In genomic region chr6:104325341-104326172, GRCh38 we compare ENCODE assay signal across 8 cellular contexts.
DNase-seq lines count a peak whose midpoint lies in the region; ATAC-seq, FAIRE-seq and TF ChIP-seq lines count a peak whose summit lies in the region.

No MANE protein-coding gene starts in this region.

- H3K9me2 ChIP-seq in Loucy (replicated peaks; ENCODE audit: low read depth, low read length): no peaks in the 10 kb centered on the region

- H3K4me1 ChIP-seq in Loucy (ENCODE audit: insufficient read depth, low read length, poor library complexity, severe bottlenecking): no peaks in the 10 kb centered on the region
- no peaks in the 10 kb centered on the region for H3K4me1 ChIP-seq in kidney (ENCODE audit: control insufficient read depth in 1 of 2, insufficient read depth in 1 of 2, low read depth in 1 of 2, low read length in 2 of 2)
- H3K4me1 ChIP-seq in uterus: no peaks in the 10 kb centered on the region

- H4K20me1 ChIP-seq in Loucy (ENCODE audit: insufficient read depth, low read length, poor library complexity, severe bottlenecking): no peaks in the 10 kb centered on the region

- ATAC-seq in GM21576 (IDR thresholded peaks at IDR 0.05; ENCODE audit: unreplicated experiment) (no peak), GM21619 (IDR thresholded peaks at IDR 0.05; ENCODE audit: unreplicated experiment) (no peak)

- H3K9ac ChIP-seq in Loucy (ENCODE audit: low read depth, low read length, poor library complexity, severe bottlenecking) (no peak overlapping the region), kidney (ENCODE audit: low read length in 2 of 2) (no peak overlapping the region)

- H3K4me3 ChIP-seq in Loucy (ENCODE audit: low read length, poor library complexity, severe bottlenecking) (no peak overlapping the region), kidney (ENCODE audit: low read length in 2 of 2) (no peak overlapping the region), uterus (no peak overlapping the region)

- H3K27me3 ChIP-seq in Loucy (ENCODE audit: insufficient read depth, low read length, poor library complexity, severe bottlenecking): no peaks in the 10 kb centered on the region
- H3K27me3 ChIP-seq in uterus: no peaks in the 10 kb centered on the region

- no peak overlapping the region for H3K4me2 ChIP-seq in Loucy (ENCODE audit: low read depth, low read length, poor library complexity, severe bottlenecking)

- intact Hi-C loops in kidney (cut with DNase I) (no loop called here), uterus (cut with DNase I; ENCODE audit: low total_unique reads) (no loop called here)

- peak overlapping the region; percentile 86 for H2AFZ ChIP-seq in Loucy (ENCODE audit: low read length)

- peak; percentile 33 for DNase-seq in NCI-H510A treated with DMSO at 0.1 percent for 48 hours (lab: John Stamatoyannopoulos, UW)
- DNase-seq in NCI-H510A (lab: John Stamatoyannopoulos, UW): no peak
- DNase-seq in UCSD-AML1 (lab: John Stamatoyannopoulos, UW; ENCODE audit: unreplicated experiment): peak; percentile 9
- no peak for DNase-seq in kidney
- no peak for DNase-seq in uterus

- FAIRE-seq in kidney (lab: Jason Lieb, UNC): no peak

- no peaks in the 10 kb centered on the region for H3K36me3 ChIP-seq in Loucy (ENCODE audit: insufficient read depth, low read length)
- H3K36me3 ChIP-seq in kidney (ENCODE audit: control insufficient read depth in 1 of 2, insufficient read depth in 2 of 2, low read length in 2 of 2): no peaks in the 10 kb centered on the region
- no peaks in the 10 kb centered on the region for H3K36me3 ChIP-seq in uterus

- H3K27ac ChIP-seq in kidney (ENCODE audit: low read depth in 2 of 2, low read length in 2 of 2): no peak overlapping the region
- no peak overlapping the region for H3K27ac ChIP-seq in uterus

- no peak for TF ChIP-seq POLR2A in uterus (IDR thresholded peaks at IDR 0.05)

- TF ChIP-seq CTCF in Loucy (conservative IDR thresholded peaks at IDR 0.05; ENCODE audit: low read length) (peak; percentile 81), kidney (IDR thresholded peaks at IDR 0.05; ENCODE audit: borderline replicate concordance, extremely low read depth, insufficient read depth) (peak; percentile 22), uterus (IDR thresholded peaks at IDR 0.05) (no peak)

- H3K79me2 ChIP-seq in Loucy (ENCODE audit: insufficient read depth, low read length): no peaks in the 10 kb centered on the region

- no peaks in the 10 kb centered on the region for H3K9me3 ChIP-seq in Loucy (ENCODE audit: insufficient read depth, low read depth, low read length)
- no peaks in the 10 kb centered on the region for H3K9me3 ChIP-seq in kidney (ENCODE audit: control insufficient read depth in 1 of 2, low read length in 2 of 2)
- no peaks in the 10 kb centered on the region for H3K9me3 ChIP-seq in uterus

- H3F3A ChIP-seq in Loucy (ENCODE audit: low read depth): no peaks in the 10 kb centered on the region

Comparison
In these comparisons a context has a peak if more than half of its experiments do, and no peak if none do; other contexts are left out.
1. DNase-seq: peak in NCI-H510A treated with DMSO at 0.1 percent for 48 hours (single experiment) and UCSD-AML1 (single experiment); none in NCI-H510A (single experiment), kidney (single experiment) and uterus (0 of 2).
2. CTCF ChIP-seq: peak in Loucy (single experiment) and kidney (single experiment); none in uterus (0 of 4).